18 cellular contexts compared by ENCODE assay signal in genomic region chr7:101701153-101701794, GRCh38.
DNase-seq lines count a peak whose midpoint lies in the region; ATAC-seq and TF ChIP-seq lines count a peak whose summit lies in the region.
"Had no signal": no experiment of that assay in that cellular context is flagged by ENCODE, and none has a peak within 500 bp of the region (broad histone marks: within the 10 kb centered on the region; RNA-seq: fewer than 3 reads in every experiment).

No MANE protein-coding gene starts in this region.

- H2BK120ac ChIP-seq in trophoblast cell (ENCODE audit: insufficient read depth, low read length, poor library complexity), result no peak overlapping the region

- no peak overlapping the region for H3K4me2 ChIP-seq in trophoblast cell (ENCODE audit: low read length)

- no peak overlapping the region for H2BK12ac ChIP-seq in trophoblast cell (ENCODE audit: low read length)

- no peak overlapping the region for H4K8ac ChIP-seq in trophoblast cell (ENCODE audit: low read depth, low read length)

- H4K12ac ChIP-seq in trophoblast cell (ENCODE audit: low read depth, low read length), result no peak overlapping the region

- peaks cover 11% of the 10 kb centered on the region for H3K9me3 ChIP-seq in trophoblast cell (ENCODE audit: insufficient read depth, low read depth, low read length)
- H3K9me3 ChIP-seq: BLaER1 treated with 17β-estradiol and CSF1 and Interleukin-3, amounts not matched to agents 10 nM and 100 nM had no signal

- no peak overlapping the region for H3K23ac ChIP-seq in trophoblast cell (ENCODE audit: low read length)

- TF ChIP-seq CTCF in natural killer cell (IDR thresholded peaks at IDR 0.05), result no peak

- H3K4me3 ChIP-seq in trophoblast cell (ENCODE audit: low read depth, low read length), result peak overlapping the region; percentile 18
- H3K4me3 ChIP-seq: BLaER1 treated with 17β-estradiol and CSF1 and Interleukin-3, amounts not matched to agents 10 nM and 100 nM had no signal

- no peak overlapping the region for H3K14ac ChIP-seq in trophoblast cell (ENCODE audit: low read length)

- peaks cover 0 to 3% of the 10 kb centered on the region in 2 donors for H3K27me3 Mint-ChIP-seq in natural killer cell treated with Interleukin-12 subunit alpha and Interleukin-12 subunit beta and Interleukin-15 and Interleukin-18, amount 100 ng/mL, for 72 hours
- peaks cover 0 to 9% of the 10 kb centered on the region in 2 donors for H3K27me3 Mint-ChIP-seq in natural killer cell (ENCODE audit: low read depth in 2 of 2)
- H3K27me3 Mint-ChIP-seq: B cell had no signal

- no peak overlapping the region for H4K91ac ChIP-seq in trophoblast cell (ENCODE audit: low read depth, low read length)

- H3K4me1 ChIP-seq in trophoblast cell (ENCODE audit: control insufficient read depth in 1 of 2, insufficient read depth in 2 of 2, low read length in 2 of 2), result no peaks in the 10 kb centered on the region

- no CpG with 5 or more reads among the region's 13 CpGs for WGBS in trophoblast cell (ENCODE audit: extremely low coverage, insufficient coverage, insufficient read length)

- no peaks in the 10 kb centered on the region for H3K9me3 Mint-ChIP-seq in natural killer cell treated with Interleukin-12 subunit alpha and Interleukin-12 subunit beta and Interleukin-15 and Interleukin-18, amount 100 ng/mL, for 72 hours
- H3K9me3 Mint-ChIP-seq in natural killer cell, result no peaks in the 10 kb centered on the region
- H3K9me3 Mint-ChIP-seq: CD8-positive, alpha-beta T cell; H9 had no signal

- H3K18ac ChIP-seq in trophoblast cell (ENCODE audit: low read length), result no peak overlapping the region

- ATAC-seq in natural killer cell treated with Interleukin-12 subunit alpha and Interleukin-12 subunit beta and Interleukin-15 and Interleukin-18, amount 100 ng/mL, for 72 hours, result no peak
- no peak for ATAC-seq in natural killer cell
- ATAC-seq in left colon, result peak; percentile 62
- ATAC-seq in Right ventricle myocardium superior (ENCODE audit: poor library complexity), result no peak
- ATAC-seq in HG02678 (IDR thresholded peaks at IDR 0.05; ENCODE audit: unreplicated experiment), result no peak
- ATAC-seq: CD8-positive, alpha-beta T cell had no signal

- no peak overlapping the region for H3K4ac ChIP-seq in trophoblast cell (ENCODE audit: low read depth, low read length)

- H3K4me1 Mint-ChIP-seq in natural killer cell treated with Interleukin-12 subunit alpha and Interleukin-12 subunit beta and Interleukin-15 and Interleukin-18, amount 100 ng/mL, for 72 hours (ENCODE audit: low read depth in 2 of 2), result no peaks in the 10 kb centered on the region
- H3K4me1 Mint-ChIP-seq in natural killer cell, result no peaks in the 10 kb centered on the region
- H3K4me1 Mint-ChIP-seq: B cell had no signal

- no peak overlapping the region for H2AFZ ChIP-seq in trophoblast cell (ENCODE audit: insufficient read depth, low read length, poor library complexity)

- H3K4me3 Mint-ChIP-seq in natural killer cell treated with Interleukin-12 subunit alpha and Interleukin-12 subunit beta and Interleukin-15 and Interleukin-18, amount 100 ng/mL, for 72 hours, result no peak overlapping the region
- no peak overlapping the region for H3K4me3 Mint-ChIP-seq in natural killer cell
- H3K4me3 Mint-ChIP-seq: B cell; CD8-positive, alpha-beta T cell; H9; IgD-negative memory B cell had no signal

- H2AK5ac ChIP-seq in trophoblast cell (ENCODE audit: low read length), result no peak overlapping the region

- H2BK5ac ChIP-seq in trophoblast cell (ENCODE audit: low read depth, low read length, poor library complexity), result no peak overlapping the region

- no peaks in the 10 kb centered on the region for H3K36me3 Mint-ChIP-seq in natural killer cell treated with Interleukin-12 subunit alpha and Interleukin-12 subunit beta and Interleukin-15 and Interleukin-18, amount 100 ng/mL, for 72 hours
- H3K36me3 Mint-ChIP-seq in natural killer cell, result no peaks in the 10 kb centered on the region
- H3K36me3 Mint-ChIP-seq: CD8-positive, alpha-beta T cell had no signal

- intact Hi-C loops in natural killer cell (cut with micrococcal nuclease) (no loop called here), left colon (cut with DNase I, micrococcal nuclease) (no loop called here), Right ventricle myocardium superior (cut with DNase I) (no loop called here)

- no peak overlapping the region for H3K27ac Mint-ChIP-seq in natural killer cell treated with Interleukin-12 subunit alpha and Interleukin-12 subunit beta and Interleukin-15 and Interleukin-18, amount 100 ng/mL, for 72 hours
- H3K27ac Mint-ChIP-seq in natural killer cell, result no peak overlapping the region
- H3K27ac Mint-ChIP-seq: B cell; CD8-positive, alpha-beta T cell; IgD-negative memory B cell had no signal

- H3K36me3 ChIP-seq in trophoblast cell (ENCODE audit: control insufficient read depth in 1 of 2, insufficient read depth in 2 of 2, low read length in 2 of 2), result no peaks in the 10 kb centered on the region
- H3K36me3 ChIP-seq: BLaER1 treated with 17β-estradiol and CSF1 and Interleukin-3, amounts not matched to agents 10 nM and 100 nM had no signal

- no peaks in the 10 kb centered on the region for H3K79me1 ChIP-seq in trophoblast cell (ENCODE audit: low read length)

- no peaks in the 10 kb centered on the region for H3K79me2 ChIP-seq in trophoblast cell (ENCODE audit: control insufficient read depth, insufficient read depth, low read length, poor library complexity)

- H3K27ac ChIP-seq in trophoblast cell (ENCODE audit: low read depth, low read length), result no peak overlapping the region
- H3K27ac ChIP-seq: BLaER1 treated with 17β-estradiol and CSF1 and Interleukin-3, amounts not matched to agents 10 nM and 100 nM; HL-60 had no signal

- peak; percentile 3 for DNase-seq in natural killer cell treated with Interleukin-12 subunit alpha and Interleukin-12 subunit beta and Interleukin-15 and Interleukin-18, amount 100 ng/mL, for 72 hours (ENCODE audit: low spot score)
- DNase-seq in natural killer cell (no peak), left colon (peak; percentile 49 to 60), trophoblast cell (no peak), Right ventricle myocardium superior (no peak)
- no peak for DNase-seq in activated effector memory CD4-positive, alpha-beta T cell treated with anti-CD3 and anti-CD28 coated beads, Interleukin-2, amount 50 U/mL, for 16 hours
- DNase-seq: 8988T; Calu3; CD8-positive, alpha-beta T cell; DMS79 treated with DMSO at 0.1 percent for 48 hours; GF-D8; GOT3; H9 had no signal

- H3K27me3 ChIP-seq in trophoblast cell (ENCODE audit: insufficient read depth, low read length), result no peaks in the 10 kb centered on the region
- H3K27me3 ChIP-seq: BLaER1 treated with 17β-estradiol and CSF1 and Interleukin-3, amounts not matched to agents 10 nM and 100 nM had no signal

- no peak overlapping the region for H3K9ac ChIP-seq in trophoblast cell (ENCODE audit: low read length)
- H3K9ac ChIP-seq: BLaER1 treated with 17β-estradiol and CSF1 and Interleukin-3, amounts not matched to agents 10 nM and 100 nM had no signal

Comparison
In these comparisons a context has a peak if more than half of its experiments do, and no peak if none do; other contexts are left out.
1. DNase-seq: peak in natural killer cell treated with Interleukin-12 subunit alpha and Interleukin-12 subunit beta and Interleukin-15 and Interleukin-18, amount 100 ng/mL, for 72 hours (single experiment) and left colon (2 of 2); none in natural killer cell (single experiment), trophoblast cell (0 of 2), activated effector memory CD4-positive, alpha-beta T cell treated with anti-CD3 and anti-CD28 coated beads, Interleukin-2, amount 50 U/mL, for 16 hours (single experiment) and Right ventricle myocardium superior (single experiment).